Comparison of ENCODE assay signal across 27 cellular contexts in the genomic region with DNA sequence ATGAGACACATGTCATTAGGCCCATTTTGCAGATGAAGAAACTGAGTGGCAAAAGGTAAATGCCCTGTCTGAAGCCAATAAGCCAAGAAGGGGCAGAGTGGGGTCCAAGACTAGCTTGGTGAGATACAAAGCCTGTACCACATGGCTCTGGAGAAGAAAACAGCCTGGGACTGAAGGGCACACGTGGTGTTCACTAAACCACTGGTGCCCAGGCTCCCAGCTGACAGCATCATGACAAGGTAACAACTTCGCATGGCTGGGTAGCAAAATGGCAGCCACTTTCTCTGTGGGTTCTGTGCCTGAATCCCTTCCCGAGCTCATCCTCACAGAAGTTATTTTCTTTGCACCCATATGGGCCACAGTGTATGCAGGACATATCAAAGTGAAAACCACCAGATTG.
"Had no signal": no experiment of that assay in that cellular context is flagged by ENCODE, and none has a peak within 500 bp of the region (broad histone marks: within the 10 kb centered on the region; RNA-seq: fewer than 3 reads in every experiment).

No MANE protein-coding gene starts in this region.

- H3K9me3 ChIP-seq: suprapubic skin, testis, thoracic aorta, thyroid gland, tibial artery, transverse colon, upper lobe of left lung, upper lobe of right lung, uterus, vagina had no signal

- H3K27me3 ChIP-seq: stomach, testis, thyroid gland, upper lobe of left lung, uterus, vagina had no signal

- H3K4me3 ChIP-seq: stomach, suprapubic skin, testis, thoracic aorta, thyroid gland, tibial artery, tibial nerve, transverse colon, upper lobe of left lung, upper lobe of right lung, uterus, vagina had no signal

- H3K36me3 ChIP-seq: stomach, suprapubic skin, thoracic aorta, thyroid gland, tibial artery, tibial nerve, transverse colon, upper lobe of left lung, upper lobe of right lung, uterus, vagina had no signal

- FAIRE-seq: urothelium cell line had no signal

- H3K4me1 ChIP-seq: stomach, suprapubic skin, testis, thyroid gland, tibial artery, tibial nerve, transverse colon, upper lobe of left lung, upper lobe of right lung, uterus, vagina had no signal

- ATAC-seq: stimulated activated effector memory CD8-positive, alpha-beta T cell treated with anti-CD3 and anti-CD28 coated beads, Interleukin-12 subunit alpha, Interleukin-12 subunit beta, amount 100 ng/mL, for 72 hours; stimulated activated memory B cell treated with anti-CD40 and anti-IgM and Interleukin-4, amounts not matched to agents 10 μg/mL and 1 μg/mL and 100 μg/mL, for 72 hours; stimulated activated naive B cell treated with anti-CD40 and anti-IgM and Interleukin-4, amounts not matched to agents 10 μg/mL and 1 μg/mL and 100 μg/mL, for 72 hours; stimulated activated naive CD8-positive, alpha-beta T cell treated with anti-CD3 and anti-CD28 coated beads, Interleukin-15, amount 100 ng/mL, for 72 hours; stimulated activated naive CD8-positive, alpha-beta T cell treated with anti-CD3 and anti-CD28 coated beads, Interleukin-15, Interleukin-2, amounts not matched to agents 100 U/mL and 50 U/mL, for 24 hours; upper lobe of right lung had no signal

- DNase-seq: stimulated activated CD4-positive, alpha-beta T cell treated with anti-CD3 and anti-CD28 coated beads, Interleukin-2, amount 100 ng/mL, for 48 hours; stimulated activated CD4-positive, alpha-beta T cell treated with anti-CD3 and anti-CD28 coated beads, Interleukin-4, amount 100 ng/mL, for 1 hour; stimulated activated CD4-positive, alpha-beta T cell treated with anti-CD3 and anti-CD28 coated beads, Interleukin-4, amount 100 ng/mL, for 24 hours; stimulated activated CD4-positive, alpha-beta T cell treated with anti-CD3 and anti-CD28 coated beads, Interleukin-4, amount 100 ng/mL, for 4 hours; stimulated activated CD8-positive, alpha-beta memory T cell treated with anti-CD3 and anti-CD28 coated beads, Interleukin-4, amount 100 ng/mL, for 48 hours; stimulated activated naive B cell treated with anti-CD40 and anti-IgM and Interleukin-4, amounts not matched to agents 10 μg/mL and 1 μg/mL and 100 μg/mL, for 72 hours; stimulated activated naive CD4-positive, alpha-beta T cell; stimulated activated naive CD4-positive, alpha-beta T cell treated with Interleukin-2 at 50 U/mL for 16 hours; stimulated activated naive CD8-positive, alpha-beta T cell treated with anti-CD3 and anti-CD28 coated beads, Interleukin-15, amount 100 ng/mL, for 72 hours; stimulated activated naive CD8-positive, alpha-beta T cell treated with anti-CD3 and anti-CD28 coated beads, Interleukin-15, Interleukin-2, amounts not matched to agents 100 U/mL and 50 U/mL, for 24 hours; stomach; substantia nigra; testis; thyroid gland; tibial artery; transverse colon; trophoblast cell; upper lobe of right lung; uterus had no signal

- H3K27ac ChIP-seq: stomach, suprapubic skin, testis, thoracic aorta, thyroid gland, tibial artery, tibial nerve, transverse colon, upper lobe of left lung, upper lobe of right lung, uterus, vagina had no signal
